Comparison of ENCODE assay signal across 5 cellular contexts in genomic region chr6:112937690-112938089, GRCh38.
DNase-seq lines count a peak whose midpoint lies in the region; ATAC-seq and TF ChIP-seq lines count a peak whose summit lies in the region.
"Not testable (repeated sequence)": the region's sequence is repeated elsewhere in the genome, so short reads cannot be mapped to it uniquely, and the experiment has no call there.

No MANE protein-coding gene starts in this region.

- intact Hi-C loops in lower lobe of right lung (cut with DNase I); spleen (cut with DNase I; ENCODE audit: low total_unique reads): not testable (repeated sequence)

- not testable (repeated sequence) for ATAC-seq in GM23338, lower lobe of right lung

- H3K9me3 ChIP-seq in lower lobe of right lung; neural progenitor cell (ENCODE audit: low read depth); spleen: not testable (repeated sequence)

- H3K4me1 ChIP-seq in GM23338 (ENCODE audit: insufficient read depth); lower lobe of right lung; neural progenitor cell: not testable (repeated sequence)
- peaks cover 0 to 25% (median 0%) of the 10 kb centered on the region in 6 donors for H3K4me1 ChIP-seq in spleen

- DNase-seq in GM23338 (ENCODE audit: low spot score); neural progenitor cell (ENCODE audit: low spot score): not testable (repeated sequence)
- peak; percentile 13 for DNase-seq in lower lobe of right lung
- peak; percentile 15 for DNase-seq in spleen

- not testable (repeated sequence) for H3K27me3 Mint-ChIP-seq in GM23338 (ENCODE audit: insufficient read depth, low read depth, poor library complexity); neural progenitor cell (ENCODE audit: insufficient read depth, low read depth)

- H2AFZ ChIP-seq in GM23338 = peak overlapping the region; percentile 3; the same call in 1 of the 2 replicates
- not testable (repeated sequence) for H2AFZ ChIP-seq in neural progenitor cell (replicated peaks)

- not testable (repeated sequence) for TF ChIP-seq CTCF in GM23338 (conservative IDR thresholded peaks at IDR 0.05; ENCODE audit: low read depth in 2 of 2); VCaP (conservative IDR thresholded peaks at IDR 0.05); lower lobe of right lung (IDR thresholded peaks at IDR 0.05); neural progenitor cell (IDR thresholded peaks at IDR 0.05); spleen (IDR thresholded peaks at IDR 0.05 in 8 of 11, conservative IDR thresholded peaks at IDR 0.05 in 3 of 11)

- 94 to 96% (median 95%) methylated on average over 14 of the region's 14 CpGs for WGBS in spleen, 5 donors

- not testable (repeated sequence) for H3F3A ChIP-seq in GM23338 (replicated peaks; ENCODE audit: low read depth); neural progenitor cell (ENCODE audit: low read depth)

- H3K27ac Mint-ChIP-seq in GM23338 = not testable (repeated sequence)
- H3K27ac Mint-ChIP-seq in neural progenitor cell = peak overlapping the region; percentile 52

- not testable (repeated sequence) for H3K36me3 Mint-ChIP-seq in GM23338 (ENCODE audit: low read depth); neural progenitor cell

- H3K79me2 ChIP-seq in GM23338 (replicated peaks; ENCODE audit: insufficient read depth); neural progenitor cell (ENCODE audit: low read depth): not testable (repeated sequence)

- not testable (repeated sequence) for H3K9me2 ChIP-seq in GM23338 (ENCODE audit: insufficient read depth)

- not testable (repeated sequence) for H3K4me3 Mint-ChIP-seq in GM23338, neural progenitor cell

- not testable (repeated sequence) for H3K27me3 ChIP-seq in GM23338 (ENCODE audit: insufficient read depth); lower lobe of right lung (ENCODE audit: low read depth); neural progenitor cell; spleen (replicated peaks in 1 of 7)

- H3K9ac ChIP-seq in neural progenitor cell = not testable (repeated sequence)

- TF ChIP-seq POLR2A in spleen (IDR thresholded peaks at IDR 0.05) = not testable (repeated sequence)

- H3K27ac ChIP-seq in GM23338 (ENCODE audit: low read depth); lower lobe of right lung; neural progenitor cell; spleen: not testable (repeated sequence)
- H3K27ac ChIP-seq in VCaP = peak overlapping the region; percentile 16

- H3K4me1 Mint-ChIP-seq in GM23338, neural progenitor cell: not testable (repeated sequence)

- not testable (repeated sequence) for H3K4me2 ChIP-seq in GM23338, neural progenitor cell

- not testable (repeated sequence) for H3K9me3 Mint-ChIP-seq in GM23338, neural progenitor cell

- H4K20me1 ChIP-seq in GM23338 (replicated peaks; ENCODE audit: insufficient read depth); neural progenitor cell (ENCODE audit: low read depth): not testable (repeated sequence)

- not testable (repeated sequence) for H3K4me3 ChIP-seq in GM23338, lower lobe of right lung, neural progenitor cell, spleen

- not testable (repeated sequence) for H3K36me3 ChIP-seq in GM23338 (ENCODE audit: insufficient read depth); lower lobe of right lung; neural progenitor cell; spleen
